ENCODE assay signal across 8 cellular contexts in the genomic region with DNA sequence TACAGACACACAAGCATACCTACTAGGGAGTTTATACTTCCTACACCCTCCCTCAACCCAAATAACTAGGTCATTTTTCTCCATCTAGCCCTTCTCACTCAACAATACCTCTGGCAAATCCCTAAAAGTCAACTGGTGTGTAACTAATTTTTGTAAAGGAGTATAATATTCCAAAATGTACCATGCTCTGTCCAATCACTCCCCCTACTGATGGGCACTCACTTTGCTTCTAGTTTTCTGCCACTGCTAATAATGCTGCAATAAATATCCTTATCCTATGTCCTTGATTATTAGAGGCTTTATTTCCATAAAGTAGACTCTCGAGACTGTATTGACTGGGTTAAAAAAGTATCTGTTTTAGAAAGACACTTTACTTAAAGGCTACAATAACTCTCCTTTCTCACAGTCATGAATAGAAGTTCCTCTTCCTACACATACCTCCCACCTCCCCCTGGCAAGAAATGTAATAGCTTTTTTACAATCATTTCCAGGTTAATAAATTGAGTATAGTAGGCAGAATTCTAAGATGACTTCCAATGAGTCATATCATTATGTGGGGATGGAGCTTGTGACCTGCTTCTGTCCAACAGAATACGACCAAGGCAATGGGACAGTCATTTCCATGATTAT. TPM values are rescaled to one million over a fixed set of nuclear protein-coding genes. Genes with fewer than 3 reads are reported as not detected.
DNase-seq lines count a peak whose midpoint lies in the region; ATAC-seq, FAIRE-seq and TF ChIP-seq lines count a peak whose summit lies in the region.
"Had no signal": no experiment of that assay in that cellular context is flagged by ENCODE, and none has a peak within 500 bp of the region (broad histone marks: within the 10 kb centered on the region; RNA-seq: fewer than 3 reads in every experiment).

No MANE protein-coding gene starts in this region.

- DNase-seq in chondrocyte (ENCODE audit: low spot score): no peak
- DNase-seq in neural crest cell (ENCODE audit: low read depth, low spot score): no peak
- DNase-seq in NCI-H774 (lab: John Stamatoyannopoulos, UW): no peak
- DNase-seq in activated naive CD4-positive, alpha-beta T cell treated with anti-CD3 and anti-CD28 coated beads, Interleukin-2, amount 50 U/mL, for 72 hours (ENCODE audit: low spot score in 2 of 2): no peak

- ATAC-seq in HG02852 (IDR thresholded peaks at IDR 0.05; ENCODE audit: unreplicated experiment): no peak
- ATAC-seq in activated naive CD4-positive, alpha-beta T cell treated with anti-CD3 and anti-CD28 coated beads, Interleukin-2, amount 50 U/mL, for 72 hours: no peak

- peaks cover 34% of the 10 kb centered on the region; the same call in 1 of the 2 replicates for H3K36me3 ChIP-seq in Loucy (ENCODE audit: insufficient read depth, low read length)

- no peaks in the 10 kb centered on the region for H3K9me2 ChIP-seq in Loucy (replicated peaks; ENCODE audit: low read depth, low read length)

- no peak overlapping the region for H3K4me2 ChIP-seq in Loucy (ENCODE audit: low read depth, low read length, poor library complexity, severe bottlenecking)

- H3K4me3 Mint-ChIP-seq in chondrocyte (ENCODE audit: unreplicated experiment) (no peak overlapping the region), neural crest cell (no peak overlapping the region)

- H2AFZ ChIP-seq in Loucy (ENCODE audit: low read length): no peak overlapping the region

- no peaks in the 10 kb centered on the region for H3K9me3 Mint-ChIP-seq in chondrocyte (ENCODE audit: low read depth)
- no peaks in the 10 kb centered on the region for H3K9me3 Mint-ChIP-seq in neural crest cell
- no peaks in the 10 kb centered on the region for H3K9me3 Mint-ChIP-seq in activated naive CD4-positive, alpha-beta T cell treated with anti-CD3 and anti-CD28 coated beads, Interleukin-2, amount 50 U/mL, for 72 hours

- no peak overlapping the region for H3K4me3 ChIP-seq in Loucy (ENCODE audit: low read length, poor library complexity, severe bottlenecking)
- H3K4me3 ChIP-seq: SK-N-MC had no signal

- peaks cover 5% of the 10 kb centered on the region for H4K20me1 ChIP-seq in Loucy (ENCODE audit: insufficient read depth, low read length, poor library complexity, severe bottlenecking)

- H3K36me3 Mint-ChIP-seq in chondrocyte (ENCODE audit: low read depth): peaks cover 4% of the 10 kb centered on the region
- no peaks in the 10 kb centered on the region for H3K36me3 Mint-ChIP-seq in neural crest cell (ENCODE audit: low read depth)
- H3K36me3 Mint-ChIP-seq in activated naive CD4-positive, alpha-beta T cell treated with anti-CD3 and anti-CD28 coated beads, Interleukin-2, amount 50 U/mL, for 72 hours: peaks cover 6 to 8% of the 10 kb centered on the region in 2 donors

- no peaks in the 10 kb centered on the region for H3K9me3 ChIP-seq in Loucy (ENCODE audit: insufficient read depth, low read depth, low read length)

- no peak overlapping the region for H3K9ac ChIP-seq in Loucy (ENCODE audit: low read depth, low read length, poor library complexity, severe bottlenecking)

- H3K27me3 Mint-ChIP-seq in chondrocyte (ENCODE audit: low read depth) (no peaks in the 10 kb centered on the region), neural crest cell (ENCODE audit: low read depth) (no peaks in the 10 kb centered on the region)

- peaks cover 25% of the 10 kb centered on the region for H3K4me1 ChIP-seq in Loucy (ENCODE audit: insufficient read depth, low read length, poor library complexity, severe bottlenecking)

- H3F3A ChIP-seq in Loucy (ENCODE audit: low read depth): 0 out of 2 replicates have a peak, but pooled peaks cover 4% of the 10 kb centered on the region

- H3K27ac Mint-ChIP-seq in chondrocyte (ENCODE audit: unreplicated experiment): peak overlapping the region; percentile 15
- H3K27ac Mint-ChIP-seq in neural crest cell (ENCODE audit: unreplicated experiment): no peak overlapping the region
- H3K27ac Mint-ChIP-seq in activated naive CD4-positive, alpha-beta T cell treated with anti-CD3 and anti-CD28 coated beads, Interleukin-2, amount 50 U/mL, for 72 hours: peak overlapping the region in 1 of 2 donors; percentile 3

- peaks cover 4% of the 10 kb centered on the region for H3K4me1 Mint-ChIP-seq in chondrocyte (ENCODE audit: low read depth)
- peaks cover 5% of the 10 kb centered on the region for H3K4me1 Mint-ChIP-seq in neural crest cell

- no peaks in the 10 kb centered on the region for H3K27me3 ChIP-seq in Loucy (ENCODE audit: insufficient read depth, low read length, poor library complexity, severe bottlenecking)

- 0 out of 2 replicates have a peak, but pooled peaks cover 9% of the 10 kb centered on the region for H3K79me2 ChIP-seq in Loucy (ENCODE audit: insufficient read depth, low read length)

- FAIRE-seq in G401.6 (lab: Jason Lieb, UNC): peak; percentile 25

- TF ChIP-seq CTCF in Loucy (conservative IDR thresholded peaks at IDR 0.05; ENCODE audit: low read length) (peak; percentile 94), chondrocyte (IDR thresholded peaks at IDR 0.05) (peak; percentile 95), neural crest cell (conservative IDR thresholded peaks at IDR 0.05) (peak; percentile 79)

RNA-seq across cellular contexts. Expression of a gene that starts 30.0 kb away (rescaled TPM):
- 14.8 to 27.5 TPM (median 16.5 TPM) in 3 replicates for total RNA-seq in chondrocyte
- 20.7 and 22.4 TPM in 2 replicates for total RNA-seq in neural crest cell
- total RNA-seq in activated naive CD4-positive, alpha-beta T cell treated with anti-CD3 and anti-CD28 coated beads, Interleukin-2, amount 50 U/mL, for 72 hours: 10 to 100 TPM; 25.7 to 34.3 TPM
